In genomic region chr10:103563231-103564115, GRCh38 we compare ENCODE assay signal across 1 cellular context.
A peak's percentile ranks its signal among the peaks of the same experiment; 100 is the strongest.
TF ChIP-seq lines count a peak whose summit lies in the region.

No MANE protein-coding gene starts in this region.

TF ChIP-seq in K562, 482 proteins besides CTCF, POLR2A, EP300 and RAD21 (continued from another document):
- TF ChIP-seq SREBF1 (IDR thresholded peaks at IDR 0.05; ENCODE audit: borderline replicate concordance, low read depth, low read length) (no peak), ZNF224 (CRISPR knock-in tag; IDR thresholded peaks at IDR 0.05) (no peak), ZNF324 (CRISPR knock-in tag; IDR thresholded peaks at IDR 0.05) (no peak), NFE2L1 (tag; IDR thresholded peaks at IDR 0.05; ENCODE audit: borderline replicate concordance, low read depth) (no peak), RBM25 (IDR thresholded peaks at IDR 0.05; ENCODE audit: low read depth, low read length, severe bottlenecking) (peak; percentile 75), MEF2A (IDR thresholded peaks at IDR 0.05; ENCODE audit: control insufficient read depth, low read depth, low read length) (no peak), TEAD2 (tag; IDR thresholded peaks at IDR 0.05) (no peak), ZNF445 (CRISPR knock-in tag; IDR thresholded peaks at IDR 0.05; ENCODE audit: low read depth) (no peak), SNIP1 (IDR thresholded peaks at IDR 0.05; ENCODE audit: low read depth) (no peak), BCOR (IDR thresholded peaks at IDR 0.05) (0 out of 2 replicates have a peak, but pooled peaks have one; percentile 7), DMBX1 (CRISPR knock-in tag; IDR thresholded peaks at IDR 0.05; ENCODE audit: borderline replicate concordance) (no peak), PATZ1 (CRISPR knock-in tag; IDR thresholded peaks at IDR 0.05; ENCODE audit: borderline replicate concordance) (no peak), ELK3 (CRISPR knock-in tag; IDR thresholded peaks at IDR 0.05) (no peak)
- TF ChIP-seq, protein P1, sequence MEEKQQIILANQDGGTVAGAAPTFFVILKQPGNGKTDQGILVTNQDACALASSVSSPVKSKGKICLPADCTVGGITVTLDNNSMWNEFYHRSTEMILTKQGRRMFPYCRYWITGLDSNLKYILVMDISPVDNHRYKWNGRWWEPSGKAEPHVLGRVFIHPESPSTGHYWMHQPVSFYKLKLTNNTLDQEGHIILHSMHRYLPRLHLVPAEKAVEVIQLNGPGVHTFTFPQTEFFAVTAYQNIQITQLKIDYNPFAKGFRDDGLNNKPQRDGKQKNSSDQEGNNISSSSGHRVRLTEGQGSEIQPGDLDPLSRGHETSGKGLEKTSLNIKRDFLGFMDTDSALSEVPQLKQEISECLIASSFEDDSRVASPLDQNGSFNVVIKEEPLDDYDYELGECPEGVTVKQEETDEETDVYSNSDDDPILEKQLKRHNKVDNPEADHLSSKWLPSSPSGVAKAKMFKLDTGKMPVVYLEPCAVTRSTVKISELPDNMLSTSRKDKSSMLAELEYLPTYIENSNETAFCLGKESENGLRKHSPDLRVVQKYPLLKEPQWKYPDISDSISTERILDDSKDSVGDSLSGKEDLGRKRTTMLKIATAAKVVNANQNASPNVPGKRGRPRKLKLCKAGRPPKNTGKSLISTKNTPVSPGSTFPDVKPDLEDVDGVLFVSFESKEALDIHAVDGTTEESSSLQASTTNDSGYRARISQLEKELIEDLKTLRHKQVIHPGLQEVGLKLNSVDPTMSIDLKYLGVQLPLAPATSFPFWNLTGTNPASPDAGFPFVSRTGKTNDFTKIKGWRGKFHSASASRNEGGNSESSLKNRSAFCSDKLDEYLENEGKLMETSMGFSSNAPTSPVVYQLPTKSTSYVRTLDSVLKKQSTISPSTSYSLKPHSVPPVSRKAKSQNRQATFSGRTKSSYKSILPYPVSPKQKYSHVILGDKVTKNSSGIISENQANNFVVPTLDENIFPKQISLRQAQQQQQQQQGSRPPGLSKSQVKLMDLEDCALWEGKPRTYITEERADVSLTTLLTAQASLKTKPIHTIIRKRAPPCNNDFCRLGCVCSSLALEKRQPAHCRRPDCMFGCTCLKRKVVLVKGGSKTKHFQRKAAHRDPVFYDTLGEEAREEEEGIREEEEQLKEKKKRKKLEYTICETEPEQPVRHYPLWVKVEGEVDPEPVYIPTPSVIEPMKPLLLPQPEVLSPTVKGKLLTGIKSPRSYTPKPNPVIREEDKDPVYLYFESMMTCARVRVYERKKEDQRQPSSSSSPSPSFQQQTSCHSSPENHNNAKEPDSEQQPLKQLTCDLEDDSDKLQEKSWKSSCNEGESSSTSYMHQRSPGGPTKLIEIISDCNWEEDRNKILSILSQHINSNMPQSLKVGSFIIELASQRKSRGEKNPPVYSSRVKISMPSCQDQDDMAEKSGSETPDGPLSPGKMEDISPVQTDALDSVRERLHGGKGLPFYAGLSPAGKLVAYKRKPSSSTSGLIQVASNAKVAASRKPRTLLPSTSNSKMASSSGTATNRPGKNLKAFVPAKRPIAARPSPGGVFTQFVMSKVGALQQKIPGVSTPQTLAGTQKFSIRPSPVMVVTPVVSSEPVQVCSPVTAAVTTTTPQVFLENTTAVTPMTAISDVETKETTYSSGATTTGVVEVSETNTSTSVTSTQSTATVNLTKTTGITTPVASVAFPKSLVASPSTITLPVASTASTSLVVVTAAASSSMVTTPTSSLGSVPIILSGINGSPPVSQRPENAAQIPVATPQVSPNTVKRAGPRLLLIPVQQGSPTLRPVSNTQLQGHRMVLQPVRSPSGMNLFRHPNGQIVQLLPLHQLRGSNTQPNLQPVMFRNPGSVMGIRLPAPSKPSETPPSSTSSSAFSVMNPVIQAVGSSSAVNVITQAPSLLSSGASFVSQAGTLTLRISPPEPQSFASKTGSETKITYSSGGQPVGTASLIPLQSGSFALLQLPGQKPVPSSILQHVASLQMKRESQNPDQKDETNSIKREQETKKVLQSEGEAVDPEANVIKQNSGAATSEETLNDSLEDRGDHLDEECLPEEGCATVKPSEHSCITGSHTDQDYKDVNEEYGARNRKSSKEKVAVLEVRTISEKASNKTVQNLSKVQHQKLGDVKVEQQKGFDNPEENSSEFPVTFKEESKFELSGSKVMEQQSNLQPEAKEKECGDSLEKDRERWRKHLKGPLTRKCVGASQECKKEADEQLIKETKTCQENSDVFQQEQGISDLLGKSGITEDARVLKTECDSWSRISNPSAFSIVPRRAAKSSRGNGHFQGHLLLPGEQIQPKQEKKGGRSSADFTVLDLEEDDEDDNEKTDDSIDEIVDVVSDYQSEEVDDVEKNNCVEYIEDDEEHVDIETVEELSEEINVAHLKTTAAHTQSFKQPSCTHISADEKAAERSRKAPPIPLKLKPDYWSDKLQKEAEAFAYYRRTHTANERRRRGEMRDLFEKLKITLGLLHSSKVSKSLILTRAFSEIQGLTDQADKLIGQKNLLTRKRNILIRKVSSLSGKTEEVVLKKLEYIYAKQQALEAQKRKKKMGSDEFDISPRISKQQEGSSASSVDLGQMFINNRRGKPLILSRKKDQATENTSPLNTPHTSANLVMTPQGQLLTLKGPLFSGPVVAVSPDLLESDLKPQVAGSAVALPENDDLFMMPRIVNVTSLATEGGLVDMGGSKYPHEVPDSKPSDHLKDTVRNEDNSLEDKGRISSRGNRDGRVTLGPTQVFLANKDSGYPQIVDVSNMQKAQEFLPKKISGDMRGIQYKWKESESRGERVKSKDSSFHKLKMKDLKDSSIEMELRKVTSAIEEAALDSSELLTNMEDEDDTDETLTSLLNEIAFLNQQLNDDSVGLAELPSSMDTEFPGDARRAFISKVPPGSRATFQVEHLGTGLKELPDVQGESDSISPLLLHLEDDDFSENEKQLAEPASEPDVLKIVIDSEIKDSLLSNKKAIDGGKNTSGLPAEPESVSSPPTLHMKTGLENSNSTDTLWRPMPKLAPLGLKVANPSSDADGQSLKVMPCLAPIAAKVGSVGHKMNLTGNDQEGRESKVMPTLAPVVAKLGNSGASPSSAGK (IDR thresholded peaks at IDR 0.05), result no peak
- TF ChIP-seq, protein P2, sequence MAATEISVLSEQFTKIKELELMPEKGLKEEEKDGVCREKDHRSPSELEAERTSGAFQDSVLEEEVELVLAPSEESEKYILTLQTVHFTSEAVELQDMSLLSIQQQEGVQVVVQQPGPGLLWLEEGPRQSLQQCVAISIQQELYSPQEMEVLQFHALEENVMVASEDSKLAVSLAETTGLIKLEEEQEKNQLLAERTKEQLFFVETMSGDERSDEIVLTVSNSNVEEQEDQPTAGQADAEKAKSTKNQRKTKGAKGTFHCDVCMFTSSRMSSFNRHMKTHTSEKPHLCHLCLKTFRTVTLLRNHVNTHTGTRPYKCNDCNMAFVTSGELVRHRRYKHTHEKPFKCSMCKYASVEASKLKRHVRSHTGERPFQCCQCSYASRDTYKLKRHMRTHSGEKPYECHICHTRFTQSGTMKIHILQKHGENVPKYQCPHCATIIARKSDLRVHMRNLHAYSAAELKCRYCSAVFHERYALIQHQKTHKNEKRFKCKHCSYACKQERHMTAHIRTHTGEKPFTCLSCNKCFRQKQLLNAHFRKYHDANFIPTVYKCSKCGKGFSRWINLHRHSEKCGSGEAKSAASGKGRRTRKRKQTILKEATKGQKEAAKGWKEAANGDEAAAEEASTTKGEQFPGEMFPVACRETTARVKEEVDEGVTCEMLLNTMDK (IDR thresholded peaks at IDR 0.05; ENCODE audit: borderline replicate concordance, insufficient read depth, low read depth, low read length, poor library complexity, severe bottlenecking), result no peak
